In the genomic region with DNA sequence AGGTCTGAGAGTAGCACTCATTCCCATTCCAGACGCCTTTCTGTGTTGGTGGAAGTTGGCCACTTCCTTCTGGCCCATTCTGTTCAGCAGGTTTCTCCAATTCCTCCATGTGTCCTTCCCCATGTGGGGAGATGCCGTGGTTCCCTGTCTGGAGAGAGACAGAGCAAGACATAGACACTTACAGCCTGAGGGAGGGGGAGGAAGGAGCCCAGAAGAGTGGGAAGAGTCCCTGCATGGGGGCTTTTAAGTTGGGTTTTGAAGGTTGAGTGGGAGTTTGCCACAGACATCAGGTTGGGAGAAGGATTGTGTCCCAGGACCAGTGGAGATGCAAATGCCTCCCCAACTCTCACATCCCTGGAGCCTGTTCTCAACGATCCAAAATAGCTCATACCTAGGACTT, we compare ENCODE assay signal across 7 cellular contexts. TPM values are rescaled to one million over a fixed set of nuclear protein-coding genes. Genes with fewer than 3 reads are reported as not detected.
"Had no signal": no experiment of that assay in that cellular context is flagged by ENCODE, and none has a peak within 500 bp of the region (broad histone marks: within the 10 kb centered on the region; RNA-seq: fewer than 3 reads in every experiment).

No MANE protein-coding gene starts in this region.

- H2AFZ ChIP-seq: GM23248 had no signal

- ATAC-seq: HCT116, K562 had no signal

- H3K4me3 ChIP-seq: GM23248, HAP-1, K562 had no signal

- H3K9ac ChIP-seq: GM23248 had no signal

- H3K36me3 ChIP-seq: HAP-1 had no signal

- H3K27ac ChIP-seq: GM23248 had no signal

- H3K9me3 ChIP-seq: HAP-1 had no signal

- DNase-seq: GM23248, GOT3, H7, IMR-90 had no signal

RNA-seq across cellular contexts. Expression of gene CELF5, which starts 48.1 kb away (rescaled TPM):
- polyA plus RNA-seq: GM23248 had no signal
